In the genomic region with DNA sequence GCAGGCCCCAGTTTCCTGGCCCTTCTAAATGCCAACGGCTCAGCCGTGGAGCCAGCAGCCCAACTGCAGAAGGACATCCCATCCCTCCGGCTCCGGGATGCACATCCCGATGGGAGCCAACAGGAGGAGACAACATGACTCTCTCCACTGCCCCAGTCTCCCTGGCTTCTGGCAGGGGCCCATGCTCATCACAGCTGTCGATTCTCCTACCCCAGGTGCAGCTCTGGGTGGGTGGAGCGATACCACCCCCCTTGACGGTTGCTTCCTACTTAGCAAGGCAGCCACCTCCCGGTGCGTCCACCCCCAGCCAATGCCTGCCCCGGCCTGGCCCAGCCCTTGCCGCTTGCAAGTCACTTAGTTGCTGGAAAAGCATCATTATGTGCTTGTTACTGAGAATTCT, we compare ENCODE assay signal across 1 cellular context.
TF ChIP-seq lines count a peak whose summit lies in the region.

No MANE protein-coding gene starts in this region.

TF ChIP-seq in GM23338, 12 proteins besides CTCF, POLR2A, EP300 and RAD21 (continued from another document):
- TF ChIP-seq, protein P1, sequence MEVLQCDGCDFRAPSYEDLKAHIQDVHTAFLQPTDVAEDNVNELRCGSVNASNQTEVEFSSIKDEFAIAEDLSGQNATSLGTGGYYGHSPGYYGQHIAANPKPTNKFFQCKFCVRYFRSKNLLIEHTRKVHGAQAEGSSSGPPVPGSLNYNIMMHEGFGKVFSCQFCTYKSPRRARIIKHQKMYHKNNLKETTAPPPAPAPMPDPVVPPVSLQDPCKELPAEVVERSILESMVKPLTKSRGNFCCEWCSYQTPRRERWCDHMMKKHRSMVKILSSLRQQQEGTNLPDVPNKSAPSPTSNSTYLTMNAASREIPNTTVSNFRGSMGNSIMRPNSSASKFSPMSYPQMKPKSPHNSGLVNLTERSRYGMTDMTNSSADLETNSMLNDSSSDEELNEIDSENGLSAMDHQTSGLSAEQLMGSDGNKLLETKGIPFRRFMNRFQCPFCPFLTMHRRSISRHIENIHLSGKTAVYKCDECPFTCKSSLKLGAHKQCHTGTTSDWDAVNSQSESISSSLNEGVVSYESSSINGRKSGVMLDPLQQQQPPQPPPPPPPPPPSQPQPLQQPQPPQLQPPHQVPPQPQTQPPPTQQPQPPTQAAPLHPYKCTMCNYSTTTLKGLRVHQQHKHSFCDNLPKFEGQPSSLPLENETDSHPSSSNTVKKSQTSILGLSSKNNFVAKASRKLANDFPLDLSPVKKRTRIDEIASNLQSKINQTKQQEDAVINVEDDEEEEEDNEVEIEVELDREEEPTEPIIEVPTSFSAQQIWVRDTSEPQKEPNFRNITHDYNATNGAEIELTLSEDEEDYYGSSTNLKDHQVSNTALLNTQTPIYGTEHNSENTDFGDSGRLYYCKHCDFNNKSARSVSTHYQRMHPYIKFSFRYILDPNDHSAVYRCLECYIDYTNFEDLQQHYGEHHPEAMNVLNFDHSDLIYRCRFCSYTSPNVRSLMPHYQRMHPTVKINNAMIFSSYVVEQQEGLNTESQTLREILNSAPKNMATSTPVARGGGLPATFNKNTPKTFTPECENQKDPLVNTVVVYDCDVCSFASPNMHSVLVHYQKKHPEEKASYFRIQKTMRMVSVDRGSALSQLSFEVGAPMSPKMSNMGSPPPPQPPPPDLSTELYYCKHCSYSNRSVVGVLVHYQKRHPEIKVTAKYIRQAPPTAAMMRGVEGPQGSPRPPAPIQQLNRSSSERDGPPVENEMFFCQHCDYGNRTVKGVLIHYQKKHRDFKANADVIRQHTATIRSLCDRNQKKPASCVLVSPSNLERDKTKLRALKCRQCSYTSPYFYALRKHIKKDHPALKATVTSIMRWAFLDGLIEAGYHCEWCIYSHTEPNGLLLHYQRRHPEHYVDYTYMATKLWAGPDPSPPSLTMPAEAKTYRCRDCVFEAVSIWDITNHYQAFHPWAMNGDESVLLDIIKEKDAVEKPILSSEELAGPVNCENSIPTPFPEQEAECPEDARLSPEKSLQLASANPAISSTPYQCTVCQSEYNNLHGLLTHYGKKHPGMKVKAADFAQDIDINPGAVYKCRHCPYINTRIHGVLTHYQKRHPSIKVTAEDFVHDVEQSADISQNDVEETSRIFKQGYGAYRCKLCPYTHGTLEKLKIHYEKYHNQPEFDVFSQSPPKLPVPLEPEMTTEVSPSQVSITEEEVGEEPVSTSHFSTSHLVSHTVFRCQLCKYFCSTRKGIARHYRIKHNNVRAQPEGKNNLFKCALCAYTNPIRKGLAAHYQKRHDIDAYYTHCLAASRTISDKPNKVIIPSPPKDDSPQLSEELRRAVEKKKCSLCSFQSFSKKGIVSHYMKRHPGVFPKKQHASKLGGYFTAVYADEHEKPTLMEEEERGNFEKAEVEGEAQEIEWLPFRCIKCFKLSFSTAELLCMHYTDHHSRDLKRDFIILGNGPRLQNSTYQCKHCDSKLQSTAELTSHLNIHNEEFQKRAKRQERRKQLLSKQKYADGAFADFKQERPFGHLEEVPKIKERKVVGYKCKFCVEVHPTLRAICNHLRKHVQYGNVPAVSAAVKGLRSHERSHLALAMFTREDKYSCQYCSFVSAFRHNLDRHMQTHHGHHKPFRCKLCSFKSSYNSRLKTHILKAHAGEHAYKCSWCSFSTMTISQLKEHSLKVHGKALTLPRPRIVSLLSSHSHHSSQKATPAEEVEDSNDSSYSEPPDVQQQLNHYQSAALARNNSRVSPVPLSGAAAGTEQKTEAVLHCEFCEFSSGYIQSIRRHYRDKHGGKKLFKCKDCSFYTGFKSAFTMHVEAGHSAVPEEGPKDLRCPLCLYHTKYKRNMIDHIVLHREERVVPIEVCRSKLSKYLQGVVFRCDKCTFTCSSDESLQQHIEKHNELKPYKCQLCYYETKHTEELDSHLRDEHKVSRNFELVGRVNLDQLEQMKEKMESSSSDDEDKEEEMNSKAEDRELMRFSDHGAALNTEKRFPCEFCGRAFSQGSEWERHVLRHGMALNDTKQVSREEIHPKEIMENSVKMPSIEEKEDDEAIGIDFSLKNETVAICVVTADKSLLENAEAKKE (CRISPR knock-in tag; IDR thresholded peaks at IDR 0.05): no peak
- TF ChIP-seq, protein P2, sequence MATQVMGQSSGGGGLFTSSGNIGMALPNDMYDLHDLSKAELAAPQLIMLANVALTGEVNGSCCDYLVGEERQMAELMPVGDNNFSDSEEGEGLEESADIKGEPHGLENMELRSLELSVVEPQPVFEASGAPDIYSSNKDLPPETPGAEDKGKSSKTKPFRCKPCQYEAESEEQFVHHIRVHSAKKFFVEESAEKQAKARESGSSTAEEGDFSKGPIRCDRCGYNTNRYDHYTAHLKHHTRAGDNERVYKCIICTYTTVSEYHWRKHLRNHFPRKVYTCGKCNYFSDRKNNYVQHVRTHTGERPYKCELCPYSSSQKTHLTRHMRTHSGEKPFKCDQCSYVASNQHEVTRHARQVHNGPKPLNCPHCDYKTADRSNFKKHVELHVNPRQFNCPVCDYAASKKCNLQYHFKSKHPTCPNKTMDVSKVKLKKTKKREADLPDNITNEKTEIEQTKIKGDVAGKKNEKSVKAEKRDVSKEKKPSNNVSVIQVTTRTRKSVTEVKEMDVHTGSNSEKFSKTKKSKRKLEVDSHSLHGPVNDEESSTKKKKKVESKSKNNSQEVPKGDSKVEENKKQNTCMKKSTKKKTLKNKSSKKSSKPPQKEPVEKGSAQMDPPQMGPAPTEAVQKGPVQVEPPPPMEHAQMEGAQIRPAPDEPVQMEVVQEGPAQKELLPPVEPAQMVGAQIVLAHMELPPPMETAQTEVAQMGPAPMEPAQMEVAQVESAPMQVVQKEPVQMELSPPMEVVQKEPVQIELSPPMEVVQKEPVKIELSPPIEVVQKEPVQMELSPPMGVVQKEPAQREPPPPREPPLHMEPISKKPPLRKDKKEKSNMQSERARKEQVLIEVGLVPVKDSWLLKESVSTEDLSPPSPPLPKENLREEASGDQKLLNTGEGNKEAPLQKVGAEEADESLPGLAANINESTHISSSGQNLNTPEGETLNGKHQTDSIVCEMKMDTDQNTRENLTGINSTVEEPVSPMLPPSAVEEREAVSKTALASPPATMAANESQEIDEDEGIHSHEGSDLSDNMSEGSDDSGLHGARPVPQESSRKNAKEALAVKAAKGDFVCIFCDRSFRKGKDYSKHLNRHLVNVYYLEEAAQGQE (IDR thresholded peaks at IDR 0.05; ENCODE audit: unreplicated experiment): no peak
- no peak for TF ChIP-seq JUNB (IDR thresholded peaks at IDR 0.05; ENCODE audit: unreplicated experiment)
- no peak for TF ChIP-seq POLR2AphosphoS5 (IDR thresholded peaks at IDR 0.05; ENCODE audit: low read depth)
- TF ChIP-seq EZH2phosphoT487 (IDR thresholded peaks at IDR 0.05; ENCODE audit: unreplicated experiment): no peak
TF ChIP-seq in GM23338: peak in this region for 0.
